7 cellular contexts compared by ENCODE assay signal in the genomic region with DNA sequence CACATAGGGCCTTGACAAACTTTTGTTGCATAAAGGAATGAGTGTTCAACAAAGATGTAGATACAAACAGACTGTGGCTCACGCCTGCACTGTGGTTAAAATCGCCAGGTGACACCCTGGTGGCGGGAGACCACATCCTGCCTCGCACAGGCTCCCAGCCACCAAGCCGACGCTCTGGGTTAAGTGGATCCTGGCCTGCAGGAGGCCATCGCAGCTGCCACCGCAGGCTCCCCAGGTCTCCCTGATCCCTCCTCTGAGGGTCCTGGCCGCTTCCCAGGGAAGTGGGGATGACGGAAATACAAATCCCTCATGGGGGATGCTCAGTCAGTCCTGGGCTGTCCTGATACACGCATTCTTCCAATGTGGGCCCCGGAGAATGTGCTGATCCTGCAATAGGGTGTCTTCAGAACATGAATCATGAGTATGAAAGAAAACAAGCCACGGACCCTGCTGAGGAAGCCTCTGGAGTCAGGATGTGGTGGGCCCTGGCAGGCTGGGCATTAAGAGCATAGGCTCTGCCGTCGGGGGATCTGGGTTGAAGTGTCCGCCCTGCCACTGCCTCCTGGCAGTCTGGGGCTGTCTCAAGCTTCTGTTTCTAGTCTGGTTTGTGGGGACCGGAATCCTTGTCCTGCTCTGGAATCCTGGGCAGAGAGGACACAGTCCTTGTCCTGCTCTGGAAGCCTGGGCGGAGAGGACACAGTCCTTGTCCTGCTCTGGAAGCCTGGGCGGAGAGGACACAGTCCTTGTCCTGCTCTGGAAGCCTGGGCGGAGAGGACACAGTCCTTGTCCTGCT. TPM values are rescaled to one million over a fixed set of nuclear protein-coding genes. Genes with fewer than 3 reads are reported as not detected.
DNase-seq lines count a peak whose midpoint lies in the region; ATAC-seq lines count a peak whose summit lies in the region.

No MANE protein-coding gene starts in this region.

- CTCF ChIA-PET in activated CD4-positive, alpha-beta T cell treated with anti-CD3 and anti-CD28 coated beads for 36 hours (lab: Charles Lee): interaction anchor here (1.0 to 1.6 kb wide), 3 partner anchors 10 to 256 kb away, joined by 3 to 5 read pairs (median 3); no protein-coding TSS in a partner anchor

- H3K27ac ChIP-seq in effector memory CD4-positive, alpha-beta T cell (ENCODE audit: insufficient read depth, low read length, poor library complexity, severe bottlenecking): peak overlapping the region; percentile 20

- peak; percentile 89 for DNase-seq in activated CD4-positive, alpha-beta T cell treated with anti-CD3 and anti-CD28 coated beads for 36 hours
- DNase-seq in effector memory CD4-positive, alpha-beta T cell: peak; percentile 52 to 61 (median 57)
- peak; percentile 56 to 73 for DNase-seq in stimulated activated CD8-positive, alpha-beta memory T cell treated with anti-CD3 and anti-CD28 coated beads, Interleukin-7, amount 100 ng/mL, for 48 hours (ENCODE audit: extremely low read depth in 1 of 2, low read depth in 1 of 2)
- DNase-seq in DMS 273 (lab: John Stamatoyannopoulos, UW; ENCODE audit: unreplicated experiment) (no peak), inferior parietal cortex (ENCODE audit: extremely low spot score) (no peak)

- no peaks in the 10 kb centered on the region for H3K36me3 Mint-ChIP-seq in activated CD4-positive, alpha-beta T cell treated with anti-CD3 and anti-CD28 coated beads for 36 hours (ENCODE audit: low read depth)

- no peaks in the 10 kb centered on the region for H3K9me3 ChIP-seq in effector memory CD4-positive, alpha-beta T cell (ENCODE audit: control insufficient read depth, low read length)

- POLR2A ChIA-PET in activated CD4-positive, alpha-beta T cell treated with anti-CD3 and anti-CD28 coated beads for 36 hours (lab: Charles Lee): no interaction called here

- H3K4me1 ChIP-seq in effector memory CD4-positive, alpha-beta T cell (ENCODE audit: control insufficient read depth, insufficient read depth, low read length, poor library complexity, severe bottlenecking): peaks cover 61% of the 10 kb centered on the region

- ATAC-seq in GM19395 (IDR thresholded peaks at IDR 0.05; ENCODE audit: unreplicated experiment): peak; percentile 98
- ATAC-seq in HG03432 (IDR thresholded peaks at IDR 0.05; ENCODE audit: unreplicated experiment): peak; percentile 93
- ATAC-seq in activated CD4-positive, alpha-beta T cell treated with anti-CD3 and anti-CD28 coated beads for 36 hours: peak; percentile 93

- no peaks in the 10 kb centered on the region for H3K27me3 ChIP-seq in effector memory CD4-positive, alpha-beta T cell (replicated peaks; ENCODE audit: control insufficient read depth, insufficient read depth, low read length, poor library complexity, severe bottlenecking)

- peaks cover 56% of the 10 kb centered on the region for H3K4me1 Mint-ChIP-seq in activated CD4-positive, alpha-beta T cell treated with anti-CD3 and anti-CD28 coated beads for 36 hours

- intact Hi-C loops in activated CD4-positive, alpha-beta T cell treated with anti-CD3 and anti-CD28 coated beads for 36 hours (cut with DNase I, micrococcal nuclease): loop anchor here (5.0 to 10.0 kb wide), 2 partner anchors 53 to 356 kb away; partner anchors contain the start of gene BEGAIN (in 1 of the 2)

- H3K27ac Mint-ChIP-seq in activated CD4-positive, alpha-beta T cell treated with anti-CD3 and anti-CD28 coated beads for 36 hours: peak overlapping the region; percentile 78

- no peaks in the 10 kb centered on the region for H3K9me3 Mint-ChIP-seq in activated CD4-positive, alpha-beta T cell treated with anti-CD3 and anti-CD28 coated beads for 36 hours (ENCODE audit: low read depth)

- no peaks in the 10 kb centered on the region for H3K27me3 Mint-ChIP-seq in activated CD4-positive, alpha-beta T cell treated with anti-CD3 and anti-CD28 coated beads for 36 hours

- peak overlapping the region; percentile 5 for H3K4me3 ChIP-seq in effector memory CD4-positive, alpha-beta T cell (ENCODE audit: insufficient read depth, low read depth, low read length, poor library complexity, severe bottlenecking)

- H3K36me3 ChIP-seq in effector memory CD4-positive, alpha-beta T cell (ENCODE audit: control insufficient read depth, insufficient read depth, low read length): no peaks in the 10 kb centered on the region

- peak overlapping the region; percentile 5 for H3K4me3 Mint-ChIP-seq in activated CD4-positive, alpha-beta T cell treated with anti-CD3 and anti-CD28 coated beads for 36 hours

RNA-seq across cellular contexts. Expression of gene BEGAIN, which starts 53.5 kb away (rescaled TPM):
- total RNA-seq in activated CD4-positive, alpha-beta T cell treated with anti-CD3 and anti-CD28 coated beads for 36 hours: 1 to 10 TPM; 3.1 to 3.5 TPM

Comparison
In these comparisons a context has a peak if more than half of its experiments do, and no peak if none do; other contexts are left out.
1. DNase-seq: peak in activated CD4-positive, alpha-beta T cell treated with anti-CD3 and anti-CD28 coated beads for 36 hours (single experiment), effector memory CD4-positive, alpha-beta T cell (3 of 3) and stimulated activated CD8-positive, alpha-beta memory T cell treated with anti-CD3 and anti-CD28 coated beads, Interleukin-7, amount 100 ng/mL, for 48 hours (2 of 2); none in DMS 273 (single experiment) and inferior parietal cortex (single experiment).
2. Peak in every context shown above with its lines, with median percentiles within 50 percentile points of each other: ATAC-seq.